Comparison of ENCODE assay signal across 19 cellular contexts in the genomic region with DNA sequence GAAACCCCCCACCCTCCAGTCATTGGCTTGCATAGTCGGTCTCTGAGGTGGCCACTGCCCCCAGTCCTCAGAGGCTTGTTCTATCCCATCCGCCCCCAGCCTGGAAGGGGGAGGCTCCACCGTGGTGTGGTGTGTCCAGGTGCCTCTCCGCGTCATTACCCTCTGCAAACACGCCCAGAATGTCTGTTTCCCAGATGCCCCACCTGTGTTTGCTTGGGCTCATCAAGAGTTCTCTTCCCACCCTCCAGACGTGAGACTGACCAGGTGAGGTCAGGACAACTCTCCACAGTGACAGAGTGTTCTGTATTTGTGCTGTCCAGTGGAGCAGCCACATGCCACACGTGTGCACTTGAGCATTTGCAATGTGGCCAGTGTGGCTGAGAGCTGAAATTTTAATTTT. TPM values are rescaled to one million over a fixed set of nuclear protein-coding genes. Genes with fewer than 3 reads are reported as not detected.
DNase-seq lines count a peak whose midpoint lies in the region; ATAC-seq and TF ChIP-seq lines count a peak whose summit lies in the region.
"Had no signal": no experiment of that assay in that cellular context is flagged by ENCODE, and none has a peak within 500 bp of the region (broad histone marks: within the 10 kb centered on the region; RNA-seq: fewer than 3 reads in every experiment).

No MANE protein-coding gene starts in this region.

- no peak overlapping the region for H3K4me3 ChIP-seq in hepatocyte
- no peak overlapping the region for H3K4me3 ChIP-seq in thyroid gland (replicated peaks in 1 of 3)
- H3K4me3 ChIP-seq: lung, skin epidermis had no signal

- ATAC-seq in HG03442 (IDR thresholded peaks at IDR 0.05; ENCODE audit: unreplicated experiment) = no peak
- ATAC-seq in HG02852 (IDR thresholded peaks at IDR 0.05; ENCODE audit: unreplicated experiment) = no peak
- ATAC-seq in HG02973 (IDR thresholded peaks at IDR 0.05; ENCODE audit: unreplicated experiment) = no peak
- no peak for ATAC-seq in natural killer cell treated with Interleukin-12 subunit alpha and Interleukin-12 subunit beta and Interleukin-15 and Interleukin-18, amount 100 ng/mL, for 72 hours
- ATAC-seq: effector memory CD8-positive, alpha-beta T cell; Panc1 had no signal

- WGBS in hepatocyte (ENCODE audit: low lambda C conversion rate, missing lambda C conversion rate) = 68% methylated on average over 7 of the region's 8 CpGs
- WGBS in thyroid gland, 2 donors = 41 to 50% methylated on average over 8 of the region's 8 CpGs

- H3K36me3 Mint-ChIP-seq in natural killer cell treated with Interleukin-12 subunit alpha and Interleukin-12 subunit beta and Interleukin-15 and Interleukin-18, amount 100 ng/mL, for 72 hours = no peaks in the 10 kb centered on the region

- no peaks in the 10 kb centered on the region for H3K27me3 ChIP-seq in hepatocyte
- H3K27me3 ChIP-seq in thyroid gland = no peaks in the 10 kb centered on the region

- TF ChIP-seq CTCF in hepatocyte (IDR thresholded peaks at IDR 0.05; ENCODE audit: poor library complexity) (no peak), thyroid gland (IDR thresholded peaks at IDR 0.05) (no peak)

- H3K36me3 ChIP-seq in hepatocyte (replicated peaks; ENCODE audit: insufficient read depth, low read depth) (no peaks in the 10 kb centered on the region), thyroid gland (no peaks in the 10 kb centered on the region)

- H3K9me2 ChIP-seq in hepatocyte (replicated peaks; ENCODE audit: insufficient read depth) = no peaks in the 10 kb centered on the region

- TF ChIP-seq POLR2A in thyroid gland (IDR thresholded peaks at IDR 0.05) = peak in 1 of 2 donors; percentile 52

- H3K27me3 Mint-ChIP-seq in natural killer cell treated with Interleukin-12 subunit alpha and Interleukin-12 subunit beta and Interleukin-15 and Interleukin-18, amount 100 ng/mL, for 72 hours = peaks cover 8 to 12% of the 10 kb centered on the region in 2 donors

- DNase-seq in NCI-H146 (lab: John Stamatoyannopoulos, UW) (peak; percentile 95), NCI-H526 treated with DMSO at 0.1 percent for 48 hours (lab: John Stamatoyannopoulos, UW) (peak; percentile 89), hepatocyte (ENCODE audit: low spot score) (peak; percentile 67), thyroid gland (peak; percentile 86 to 92)
- DNase-seq in natural killer cell treated with Interleukin-12 subunit alpha and Interleukin-12 subunit beta and Interleukin-15 and Interleukin-18, amount 100 ng/mL, for 72 hours (ENCODE audit: low spot score) = no peak
- DNase-seq: activated CD4-positive, alpha-beta T cell treated with anti-CD3 and anti-CD28 coated beads for 4 hours; activated gamma-delta T cell treated with Interleukin-2 at 50 U/mL for 16 hours; AML-193; amniotic stem cell; effector memory CD8-positive, alpha-beta T cell; NCI-H82 had no signal

- H3K4me3 Mint-ChIP-seq in natural killer cell treated with Interleukin-12 subunit alpha and Interleukin-12 subunit beta and Interleukin-15 and Interleukin-18, amount 100 ng/mL, for 72 hours = no peak overlapping the region
- H3K4me3 Mint-ChIP-seq: effector memory CD8-positive, alpha-beta T cell had no signal

- no peak overlapping the region for H3K4me2 ChIP-seq in hepatocyte
- H3K4me2 ChIP-seq: KMS-11 had no signal

- no peaks in the 10 kb centered on the region for H4K20me1 ChIP-seq in hepatocyte (ENCODE audit: insufficient read depth, poor library complexity, severe bottlenecking)

- H3K79me2 ChIP-seq in hepatocyte = no peaks in the 10 kb centered on the region

- peaks cover 23% of the 10 kb centered on the region for H3K4me1 ChIP-seq in hepatocyte (ENCODE audit: insufficient read depth)
- peaks cover 78 to 98% of the 10 kb centered on the region in 2 donors for H3K4me1 ChIP-seq in thyroid gland

- H3K4me1 Mint-ChIP-seq in natural killer cell treated with Interleukin-12 subunit alpha and Interleukin-12 subunit beta and Interleukin-15 and Interleukin-18, amount 100 ng/mL, for 72 hours (ENCODE audit: low read depth in 2 of 2) = peaks cover 0 to 2% of the 10 kb centered on the region in 2 donors

- intact Hi-C loops in thyroid gland (cut with DNase I) = no loop called here

- no peaks in the 10 kb centered on the region for H3K9me3 Mint-ChIP-seq in natural killer cell treated with Interleukin-12 subunit alpha and Interleukin-12 subunit beta and Interleukin-15 and Interleukin-18, amount 100 ng/mL, for 72 hours
- H3K9me3 Mint-ChIP-seq: effector memory CD8-positive, alpha-beta T cell had no signal

- H3K27ac ChIP-seq in hepatocyte = peak overlapping the region; percentile 50
- H3K27ac ChIP-seq in thyroid gland = peak overlapping the region; percentile 79 to 94 (median 88)
- H3K27ac ChIP-seq: KMS-11, skin epidermis had no signal

- H3K27ac Mint-ChIP-seq in natural killer cell treated with Interleukin-12 subunit alpha and Interleukin-12 subunit beta and Interleukin-15 and Interleukin-18, amount 100 ng/mL, for 72 hours = no peak overlapping the region
- H3K27ac Mint-ChIP-seq: effector memory CD8-positive, alpha-beta T cell had no signal

- no peak overlapping the region for H2AFZ ChIP-seq in hepatocyte

- H3K9me3 ChIP-seq in hepatocyte (ENCODE audit: low read depth) (no peaks in the 10 kb centered on the region), thyroid gland (no peaks in the 10 kb centered on the region)

RNA-seq across cellular contexts. Expression of gene LRRC10B, which starts 24.9 kb away (rescaled TPM):
- total RNA-seq in hepatocyte (0.20 and 0.43 TPM in 2 replicates), thyroid gland (1 to 10 TPM in 1 of 4 donors, under 1 TPM in 3; 0.22 to 3.0 (median 0.66) TPM)
- polyA plus RNA-seq in hepatocyte = 0.68 TPM in 1 of 2 replicates, not detected in the other
- not detected for total RNA-seq in natural killer cell treated with Interleukin-12 subunit alpha and Interleukin-12 subunit beta and Interleukin-15 and Interleukin-18, amount 100 ng/mL, for 72 hours
- polyA plus RNA-seq: fibroblast of lung had no signal

RNA-seq across cellular contexts. Expression of gene SYT7, which starts 47.5 kb away (rescaled TPM):
- 13.5 and 15.5 TPM in 2 replicates for total RNA-seq in hepatocyte
- 8.7 and 11.3 TPM in 2 replicates for polyA plus RNA-seq in hepatocyte
- 10 to 100 TPM in 2 of 4 donors, 1 to 10 TPM in 2; 5.2 to 12.6 (median 8.8) TPM for total RNA-seq in thyroid gland
- not detected for total RNA-seq in natural killer cell treated with Interleukin-12 subunit alpha and Interleukin-12 subunit beta and Interleukin-15 and Interleukin-18, amount 100 ng/mL, for 72 hours

Comparison
In these comparisons a context has a peak if more than half of its experiments do, and no peak if none do; other contexts are left out.
1. RNA of gene SYT7, which starts 47.5 kb away (total RNA-seq): 13.5 to 15.5 TPM in hepatocyte and 5.2 to 12.6 TPM in thyroid gland; not detected in natural killer cell treated with Interleukin-12 subunit alpha and Interleukin-12 subunit beta and Interleukin-15 and Interleukin-18, amount 100 ng/mL, for 72 hours; every median in the first group is over 4 times any median in the second.